1 cellular context compared by ENCODE assay signal in the genomic region with DNA sequence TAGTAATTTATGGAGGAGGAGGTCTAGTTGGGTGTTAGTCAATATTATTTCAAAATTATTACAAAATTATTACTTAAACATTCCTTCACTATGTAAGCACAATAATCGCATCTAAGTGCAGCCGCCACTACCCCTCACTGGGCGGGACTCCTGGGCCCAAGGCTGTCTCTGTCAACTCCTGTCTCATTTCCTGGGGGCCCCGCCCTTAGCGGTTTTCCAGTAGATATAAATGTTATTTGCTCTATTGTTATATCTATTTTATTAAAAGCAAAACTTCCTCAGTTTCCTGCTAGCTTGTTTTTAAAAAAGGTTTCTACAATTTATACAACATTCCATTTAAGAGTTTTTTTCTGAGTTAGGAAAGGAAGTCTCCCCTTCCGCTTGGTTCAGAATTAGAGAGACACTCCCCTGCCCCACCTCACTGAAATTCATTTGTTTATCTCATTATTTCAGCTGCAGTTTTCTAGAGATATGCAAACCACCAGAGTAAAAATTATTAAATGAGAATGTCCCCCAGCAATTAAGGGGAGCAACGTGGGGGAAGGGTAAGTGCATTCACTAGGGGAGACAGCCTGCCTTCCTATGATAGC.
TF ChIP-seq lines count a peak whose summit lies in the region.

No MANE protein-coding gene starts in this region.

TF ChIP-seq in K562, 482 proteins besides CTCF, POLR2A, EP300 and RAD21 (continued from another document):
- TF ChIP-seq ZNF740 (CRISPR knock-in tag; IDR thresholded peaks at IDR 0.05) (no peak), ZNF740 (tag; IDR thresholded peaks at IDR 0.05) (no peak)
